In genomic region chr10:114661212-114661611, GRCh38 we compare ENCODE assay signal across 33 cellular contexts.
"Had no signal": no experiment of that assay in that cellular context is flagged by ENCODE, and none has a peak within 500 bp of the region (broad histone marks: within the 10 kb centered on the region; RNA-seq: fewer than 3 reads in every experiment).

No MANE protein-coding gene starts in this region.

- H3K9me3 ChIP-seq: ascending aorta had no signal

- H3K27me3 Mint-ChIP-seq: activated CD8-positive, alpha-beta T cell treated with anti-CD3 and anti-CD28 coated beads for 36 hours; activated naive CD8-positive, alpha-beta T cell; activated naive CD8-positive, alpha-beta T cell treated with anti-CD3 and anti-CD28 coated beads, Interleukin-2, amount 50 U/mL, for 24 hours; activated T-cell treated with anti-CD3 and anti-CD28 coated beads, Interleukin-2, amount 50 U/mL, for 24 hours had no signal

- H3K36me3 ChIP-seq: ascending aorta, cardiac muscle cell had no signal

- H3K4me3 Mint-ChIP-seq: activated B cell treated with CpG ODN at 0.5 μM for 24 hours; activated CD4-positive, alpha-beta memory T cell treated with anti-CD3 and anti-CD28 coated beads for 36 hours; activated CD4-positive, alpha-beta T cell treated with anti-CD3 and anti-CD28 coated beads, Interleukin-2, amount 10 ng/mL, durations not matched to agents 24 days and 14 days; activated CD8-positive, alpha-beta T cell treated with anti-CD3 and anti-CD28 coated beads for 36 hours; activated naive CD4-positive, alpha-beta T cell treated with anti-CD3 and anti-CD28 coated beads, Interleukin-2, amount 10 ng/mL, durations not matched to agents 7 days and 5 days; activated naive CD4-positive, alpha-beta T cell treated with anti-CD3 and anti-CD28 coated beads, Interleukin-2, amount 50 U/mL, for 24 hours; activated naive CD8-positive, alpha-beta T cell; activated naive CD8-positive, alpha-beta T cell treated with anti-CD3 and anti-CD28 coated beads, Interleukin-2, amount 10 ng/mL, durations not matched to agents 7 days and 5 days; activated naive CD8-positive, alpha-beta T cell treated with anti-CD3 and anti-CD28 coated beads, Interleukin-2, amount 50 U/mL, for 24 hours; activated T-cell treated with anti-CD3 and anti-CD28 coated beads, Interleukin-2, amount 50 U/mL, for 24 hours; brain; T-helper 1 cell treated with Interleukin-12 subunit alpha and Interleukin-12 subunit beta and Interleukin-4 antibody, amounts not matched to agents 30 μg/mL and 1 μg/mL, for 36 hours; T-helper 2 cell treated with Interferon-gamma antibody and Interleukin-4, amounts not matched to agents 5 μg/mL and 100 μg/mL, for 36 hours had no signal

- H3K9me3 Mint-ChIP-seq: activated B cell treated with CpG ODN at 0.5 μM for 24 hours; activated CD4-positive, alpha-beta memory T cell treated with anti-CD3 and anti-CD28 coated beads for 36 hours; activated CD4-positive, alpha-beta T cell treated with anti-CD3 and anti-CD28 coated beads, Interleukin-2, amount 10 ng/mL, durations not matched to agents 24 days and 14 days; activated CD8-positive, alpha-beta T cell treated with anti-CD3 and anti-CD28 coated beads for 36 hours; activated naive CD4-positive, alpha-beta T cell treated with anti-CD3 and anti-CD28 coated beads, Interleukin-2, amount 10 ng/mL, durations not matched to agents 7 days and 5 days; activated naive CD4-positive, alpha-beta T cell treated with anti-CD3 and anti-CD28 coated beads, Interleukin-2, amount 50 U/mL, for 24 hours; activated naive CD8-positive, alpha-beta T cell treated with anti-CD3 and anti-CD28 coated beads, Interleukin-2, amount 10 ng/mL, durations not matched to agents 7 days and 5 days; activated naive CD8-positive, alpha-beta T cell treated with anti-CD3 and anti-CD28 coated beads, Interleukin-2, amount 50 U/mL, for 24 hours; activated T-cell treated with anti-CD3 and anti-CD28 coated beads, Interleukin-2, amount 50 U/mL, for 24 hours; activated T-helper 2 cell treated with anti-CD3 and anti-CD28 coated beads, Interferon-gamma antibody, Interleukin-2, Interleukin-4, amounts not matched to agents 10 μg/mL and 5 μg/mL and 100 μg/mL, durations not matched to agents 14 hours and 24 hours and 36 hours; T-helper 1 cell treated with Interleukin-12 subunit alpha and Interleukin-12 subunit beta and Interleukin-4 antibody, amounts not matched to agents 30 μg/mL and 1 μg/mL, for 36 hours; T-helper 2 cell treated with Interferon-gamma antibody and Interleukin-4, amounts not matched to agents 5 μg/mL and 100 μg/mL, for 36 hours had no signal

- H3K27me3 ChIP-seq: ascending aorta, cardiac muscle cell had no signal

- H3K4me1 Mint-ChIP-seq: activated B cell treated with CpG ODN at 0.5 μM for 24 hours; activated CD4-positive, alpha-beta T cell treated with anti-CD3 and anti-CD28 coated beads, Interleukin-2, amount 10 ng/mL, durations not matched to agents 24 days and 14 days; activated naive CD4-positive, alpha-beta T cell treated with anti-CD3 and anti-CD28 coated beads, Interleukin-2, amount 50 U/mL, for 24 hours; activated naive CD8-positive, alpha-beta T cell treated with anti-CD3 and anti-CD28 coated beads, Interleukin-2, amount 10 ng/mL, durations not matched to agents 7 days and 5 days; activated naive CD8-positive, alpha-beta T cell treated with anti-CD3 and anti-CD28 coated beads, Interleukin-2, amount 50 U/mL, for 24 hours had no signal

- ATAC-seq: activated CD8-positive, alpha-beta T cell treated with anti-CD3 and anti-CD28 coated beads for 36 hours; activated naive CD8-positive, alpha-beta T cell treated with anti-CD3 and anti-CD28 coated beads, Interleukin-2, amount 50 U/mL, for 24 hours had no signal

- H3K27ac Mint-ChIP-seq: activated B cell treated with CpG ODN at 0.5 μM for 24 hours; activated CD4-positive, alpha-beta memory T cell treated with anti-CD3 and anti-CD28 coated beads for 36 hours; activated CD4-positive, alpha-beta T cell treated with anti-CD3 and anti-CD28 coated beads, Interleukin-2, amount 10 ng/mL, durations not matched to agents 24 days and 14 days; activated CD8-positive, alpha-beta T cell treated with anti-CD3 and anti-CD28 coated beads for 36 hours; activated naive CD4-positive, alpha-beta T cell treated with anti-CD3 and anti-CD28 coated beads, Interleukin-2, amount 10 ng/mL, durations not matched to agents 7 days and 5 days; activated naive CD4-positive, alpha-beta T cell treated with anti-CD3 and anti-CD28 coated beads, Interleukin-2, amount 50 U/mL, for 24 hours; activated naive CD8-positive, alpha-beta T cell; activated naive CD8-positive, alpha-beta T cell treated with anti-CD3 and anti-CD28 coated beads, Interleukin-2, amount 10 ng/mL, durations not matched to agents 7 days and 5 days; activated naive CD8-positive, alpha-beta T cell treated with anti-CD3 and anti-CD28 coated beads, Interleukin-2, amount 50 U/mL, for 24 hours; activated T-cell treated with anti-CD3 and anti-CD28 coated beads, Interleukin-2, amount 50 U/mL, for 24 hours; activated T-helper 2 cell treated with anti-CD3 and anti-CD28 coated beads, Interferon-gamma antibody, Interleukin-2, Interleukin-4, amounts not matched to agents 10 μg/mL and 5 μg/mL and 100 μg/mL, durations not matched to agents 14 hours and 24 hours and 36 hours; brain; T-helper 1 cell treated with Interleukin-12 subunit alpha and Interleukin-12 subunit beta and Interleukin-4 antibody, amounts not matched to agents 30 μg/mL and 1 μg/mL, for 36 hours; T-helper 2 cell treated with Interferon-gamma antibody and Interleukin-4, amounts not matched to agents 5 μg/mL and 100 μg/mL, for 36 hours had no signal

- DNase-seq: activated B cell treated with CpG ODN at 0.5 μM for 24 hours; activated CD4-positive, alpha-beta memory T cell treated with anti-CD3 and anti-CD28 coated beads for 36 hours; activated CD4-positive, alpha-beta T cell treated with anti-CD3 and anti-CD28 coated beads for 4 hours; activated CD4-positive, alpha-beta T cell treated with anti-CD3 and anti-CD28 coated beads, Interleukin-2, amount 10 ng/mL, durations not matched to agents 24 days and 14 days; activated CD4-positive, alpha-beta T cell treated with anti-CD3 and anti-CD28 coated beads, Interleukin-2, amount 50 U/mL, for 1 hour; activated CD4-positive, alpha-beta T cell treated with anti-CD3 and anti-CD28 coated beads, Interleukin-2, amount 50 U/mL, for 4 hours; activated CD4-positive, CD25-positive, alpha-beta regulatory T cell treated with anti-CD3 and anti-CD28 coated beads, Interleukin-2, amount 50 U/mL, for 72 hours; activated CD8-positive, alpha-beta memory T cell treated with anti-CD3 and anti-CD28 coated beads, Interleukin-2, amount 50 U/mL, for 48 hours; activated CD8-positive, alpha-beta T cell treated with anti-CD3 and anti-CD28 coated beads for 36 hours; activated effector memory CD4-positive, alpha-beta T cell treated with Interleukin-2 at 50 U/mL for 16 hours; activated gamma-delta T cell; activated naive CD4-positive, alpha-beta T cell treated with anti-CD3 and anti-CD28 coated beads, Interleukin-2, amount 10 ng/mL, durations not matched to agents 7 days and 5 days; activated naive CD4-positive, alpha-beta T cell treated with Interleukin-2 at 50 U/mL for 16 hours; activated naive CD8-positive, alpha-beta T cell treated with anti-CD3 and anti-CD28 coated beads, Interleukin-2, amount 10 ng/mL, durations not matched to agents 7 days and 5 days; activated naive CD8-positive, alpha-beta T cell treated with anti-CD3 and anti-CD28 coated beads, Interleukin-2, amount 50 U/mL, for 24 hours; activated T-cell treated with anti-CD3 and anti-CD28 coated beads, Interleukin-2, amount 50 U/mL, for 24 hours; activated T-cell treated with anti-CD3 and anti-CD28 coated beads, Interleukin-2, amount 50 U/mL, for 48 hours; amygdala; anterior cingulate cortex; central memory CD4-positive, alpha-beta T cell; SW 1271; T-helper 1 cell; T-helper 2 cell; T-helper 9 cell had no signal

- H3K4me3 ChIP-seq: ascending aorta, cardiac muscle cell had no signal

- H3K36me3 Mint-ChIP-seq: activated CD4-positive, alpha-beta memory T cell treated with anti-CD3 and anti-CD28 coated beads for 36 hours; activated naive CD4-positive, alpha-beta T cell treated with anti-CD3 and anti-CD28 coated beads, Interleukin-2, amount 10 ng/mL, durations not matched to agents 7 days and 5 days; activated naive CD4-positive, alpha-beta T cell treated with anti-CD3 and anti-CD28 coated beads, Interleukin-2, amount 50 U/mL, for 24 hours; activated naive CD8-positive, alpha-beta T cell; activated naive CD8-positive, alpha-beta T cell treated with anti-CD3 and anti-CD28 coated beads, Interleukin-2, amount 10 ng/mL, durations not matched to agents 7 days and 5 days; brain had no signal

- H3K4me1 ChIP-seq: ascending aorta had no signal

- H3K27ac ChIP-seq: ascending aorta, VCaP had no signal
